Comparison of ENCODE assay signal across 34 cellular contexts in the genomic region with DNA sequence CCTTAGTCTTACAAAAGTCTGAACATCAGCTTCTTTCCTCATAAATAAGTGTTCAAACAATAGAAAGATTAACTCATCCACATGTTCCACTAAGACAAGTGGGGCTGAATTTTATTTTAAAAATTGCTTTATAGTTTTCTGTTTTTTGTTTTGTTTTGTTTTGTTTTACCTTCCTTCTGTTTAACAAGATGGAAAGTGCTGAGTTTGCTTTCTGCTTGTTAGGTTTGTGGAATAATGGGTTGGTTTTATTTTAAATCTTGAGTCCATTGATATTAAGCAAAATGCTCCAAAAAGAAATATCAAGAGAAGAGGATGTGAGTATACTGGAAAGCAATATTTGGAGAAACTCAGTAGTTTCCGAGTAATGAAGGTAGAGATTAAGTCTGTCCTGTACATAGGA.
"Had no signal": no experiment of that assay in that cellular context is flagged by ENCODE, and none has a peak within 500 bp of the region (broad histone marks: within the 10 kb centered on the region; RNA-seq: fewer than 3 reads in every experiment).

No MANE protein-coding gene starts in this region.

- H3K4me1 ChIP-seq: adrenal gland, body of pancreas, breast epithelium had no signal

- H3K9me3 ChIP-seq: adrenal gland, body of pancreas had no signal

- H3K4me3 Mint-ChIP-seq: activated B cell treated with CpG ODN at 0.5 μM for 24 hours; activated CD4-positive, alpha-beta memory T cell treated with anti-CD3 and anti-CD28 coated beads, Interleukin-2, amount 10 ng/mL, durations not matched to agents 7 days and 5 days; activated CD4-positive, alpha-beta T cell treated with anti-CD3 and anti-CD28 coated beads, Interleukin-2, amount 10 ng/mL, durations not matched to agents 7 days and 5 days; activated CD8-positive, alpha-beta memory T cell treated with anti-CD3 and anti-CD28 coated beads, Interleukin-2, amount 10 ng/mL, durations not matched to agents 7 days and 5 days; activated CD8-positive, alpha-beta T cell treated with anti-CD3 and anti-CD28 coated beads, Interleukin-2, amount 10 ng/mL, durations not matched to agents 7 days and 5 days; activated naive CD4-positive, alpha-beta T cell treated with anti-CD3 and anti-CD28 coated beads, Interleukin-2, amount 10 ng/mL, durations not matched to agents 7 days and 5 days; activated naive CD8-positive, alpha-beta T cell treated with anti-CD3 and anti-CD28 coated beads for 36 hours; activated T-cell treated with anti-CD3 and anti-CD28 coated beads, Interleukin-2, amount 50 U/mL, for 24 hours; T-helper 1 cell treated with Interleukin-12 subunit alpha and Interleukin-12 subunit beta and Interleukin-4 antibody, amounts not matched to agents 30 μg/mL and 1 μg/mL, for 36 hours; T-helper 2 cell treated with Interferon-gamma antibody and Interleukin-4, amounts not matched to agents 5 μg/mL and 100 μg/mL, for 36 hours had no signal

- H3K4me3 ChIP-seq: adrenal gland, body of pancreas, breast epithelium had no signal

- H3K27me3 Mint-ChIP-seq: activated B cell treated with CpG ODN at 0.5 μM for 24 hours; activated CD4-positive, alpha-beta memory T cell treated with anti-CD3 and anti-CD28 coated beads, Interleukin-2, amount 10 ng/mL, durations not matched to agents 7 days and 5 days; activated CD4-positive, alpha-beta T cell treated with anti-CD3 and anti-CD28 coated beads, Interleukin-2, amount 10 ng/mL, durations not matched to agents 7 days and 5 days; activated CD8-positive, alpha-beta memory T cell treated with anti-CD3 and anti-CD28 coated beads, Interleukin-2, amount 10 ng/mL, durations not matched to agents 7 days and 5 days; activated naive CD4-positive, alpha-beta T cell treated with anti-CD3 and anti-CD28 coated beads, Interleukin-2, amount 10 ng/mL, durations not matched to agents 7 days and 5 days; activated naive CD8-positive, alpha-beta T cell treated with anti-CD3 and anti-CD28 coated beads for 36 hours; activated T-cell treated with anti-CD3 and anti-CD28 coated beads, Interleukin-2, amount 50 U/mL, for 24 hours had no signal

- H3K27me3 ChIP-seq: adrenal gland, body of pancreas, brain microvascular endothelial cell, breast epithelium had no signal

- ATAC-seq: activated CD8-positive, alpha-beta memory T cell treated with anti-CD3 and anti-CD28 coated beads, Interleukin-2, amount 10 ng/mL, durations not matched to agents 7 days and 5 days; activated CD8-positive, alpha-beta T cell treated with anti-CD3 and anti-CD28 coated beads, Interleukin-2, amount 10 ng/mL, durations not matched to agents 7 days and 5 days; activated naive CD4-positive, alpha-beta T cell treated with anti-CD3 and anti-CD28 coated beads, Interleukin-2, amount 50 U/mL, for 72 hours; body of pancreas had no signal

- H3K4me1 Mint-ChIP-seq: activated B cell treated with CpG ODN at 0.5 μM for 24 hours; activated CD4-positive, alpha-beta memory T cell treated with anti-CD3 and anti-CD28 coated beads, Interleukin-2, amount 10 ng/mL, durations not matched to agents 7 days and 5 days; activated CD4-positive, alpha-beta T cell treated with anti-CD3 and anti-CD28 coated beads, Interleukin-2, amount 10 ng/mL, durations not matched to agents 7 days and 5 days; activated CD8-positive, alpha-beta memory T cell treated with anti-CD3 and anti-CD28 coated beads, Interleukin-2, amount 10 ng/mL, durations not matched to agents 7 days and 5 days; activated naive CD4-positive, alpha-beta T cell treated with anti-CD3 and anti-CD28 coated beads, Interleukin-2, amount 10 ng/mL, durations not matched to agents 7 days and 5 days; activated naive CD8-positive, alpha-beta T cell treated with anti-CD3 and anti-CD28 coated beads for 36 hours had no signal

- H3K27ac Mint-ChIP-seq: activated B cell treated with CpG ODN at 0.5 μM for 24 hours; activated CD4-positive, alpha-beta memory T cell treated with anti-CD3 and anti-CD28 coated beads, Interleukin-2, amount 10 ng/mL, durations not matched to agents 7 days and 5 days; activated CD4-positive, alpha-beta T cell treated with anti-CD3 and anti-CD28 coated beads, Interleukin-2, amount 10 ng/mL, durations not matched to agents 7 days and 5 days; activated CD8-positive, alpha-beta memory T cell treated with anti-CD3 and anti-CD28 coated beads, Interleukin-2, amount 10 ng/mL, durations not matched to agents 7 days and 5 days; activated CD8-positive, alpha-beta T cell treated with anti-CD3 and anti-CD28 coated beads, Interleukin-2, amount 10 ng/mL, durations not matched to agents 7 days and 5 days; activated naive CD4-positive, alpha-beta T cell treated with anti-CD3 and anti-CD28 coated beads, Interleukin-2, amount 10 ng/mL, durations not matched to agents 7 days and 5 days; activated naive CD4-positive, alpha-beta T cell treated with anti-CD3 and anti-CD28 coated beads, Interleukin-2, amount 50 U/mL, for 72 hours; activated naive CD8-positive, alpha-beta T cell treated with anti-CD3 and anti-CD28 coated beads for 36 hours; activated T-cell treated with anti-CD3 and anti-CD28 coated beads, Interleukin-2, amount 50 U/mL, for 24 hours; activated T-helper 2 cell treated with anti-CD3 and anti-CD28 coated beads, Interferon-gamma antibody, Interleukin-2, Interleukin-4, amounts not matched to agents 10 μg/mL and 5 μg/mL and 100 μg/mL, durations not matched to agents 14 hours and 24 hours and 36 hours; T-helper 1 cell treated with Interleukin-12 subunit alpha and Interleukin-12 subunit beta and Interleukin-4 antibody, amounts not matched to agents 30 μg/mL and 1 μg/mL, for 36 hours; T-helper 2 cell treated with Interferon-gamma antibody and Interleukin-4, amounts not matched to agents 5 μg/mL and 100 μg/mL, for 36 hours had no signal

- DNase-seq: activated B cell treated with CpG ODN at 0.5 μM for 24 hours; activated CD4-positive, alpha-beta memory T cell treated with anti-CD3 and anti-CD28 coated beads, Interleukin-2, amount 10 ng/mL, durations not matched to agents 7 days and 5 days; activated CD4-positive, alpha-beta T cell treated with anti-CD3 and anti-CD28 coated beads for 48 hours; activated CD4-positive, alpha-beta T cell treated with anti-CD3 and anti-CD28 coated beads, Interleukin-2, amount 10 ng/mL, durations not matched to agents 7 days and 5 days; activated CD4-positive, alpha-beta T cell treated with anti-CD3 and anti-CD28 coated beads, Interleukin-2, amount 50 U/mL, for 48 hours; activated CD4-positive, CD25-positive, alpha-beta regulatory T cell treated with anti-CD3 and anti-CD28 coated beads, Interleukin-2, amount 50 U/mL, for 72 hours; activated CD8-positive, alpha-beta memory T cell treated with anti-CD3 and anti-CD28 coated beads for 24 hours; activated CD8-positive, alpha-beta memory T cell treated with anti-CD3 and anti-CD28 coated beads, Interleukin-2, amount 10 ng/mL, durations not matched to agents 7 days and 5 days; activated CD8-positive, alpha-beta memory T cell treated with anti-CD3 and anti-CD28 coated beads, Interleukin-2, amount 50 U/mL, for 48 hours; activated CD8-positive, alpha-beta T cell treated with anti-CD3 and anti-CD28 coated beads, Interleukin-2, amount 10 ng/mL, durations not matched to agents 7 days and 5 days; activated effector memory CD4-positive, alpha-beta T cell treated with Interleukin-2 at 50 U/mL for 16 hours; activated gamma-delta T cell; activated naive CD4-positive, alpha-beta T cell treated with anti-CD3 and anti-CD28 coated beads, Interleukin-2, amount 10 ng/mL, durations not matched to agents 7 days and 5 days; activated naive CD4-positive, alpha-beta T cell treated with Interleukin-2 at 50 U/mL for 16 hours; activated naive CD8-positive, alpha-beta T cell treated with anti-CD3 and anti-CD28 coated beads for 36 hours; activated T-cell treated with anti-CD3 and anti-CD28 coated beads, Interleukin-2, amount 50 U/mL, for 24 hours; activated T-cell treated with anti-CD3 and anti-CD28 coated beads, Interleukin-2, amount 50 U/mL, for 48 hours; adrenal gland; amniotic stem cell; aorta; body of pancreas; brain microvascular endothelial cell; central memory CD4-positive, alpha-beta T cell; T-helper 1 cell; T-helper 2 cell; T-helper 9 cell had no signal

- H3K36me3 ChIP-seq: adrenal gland, brain microvascular endothelial cell, breast epithelium had no signal

- H3K27ac ChIP-seq: adrenal gland, body of pancreas, brain microvascular endothelial cell, breast epithelium, VCaP had no signal

- FAIRE-seq: astrocyte, TTC549 had no signal

- H3K36me3 Mint-ChIP-seq: activated CD8-positive, alpha-beta memory T cell treated with anti-CD3 and anti-CD28 coated beads, Interleukin-2, amount 10 ng/mL, durations not matched to agents 7 days and 5 days; activated naive CD4-positive, alpha-beta T cell treated with anti-CD3 and anti-CD28 coated beads, Interleukin-2, amount 10 ng/mL, durations not matched to agents 7 days and 5 days; activated naive CD8-positive, alpha-beta T cell treated with anti-CD3 and anti-CD28 coated beads for 36 hours had no signal
